ENCODE assay signal across 8 cellular contexts in genomic region chr4:83013420-83013867, GRCh38. TPM values are rescaled to one million over a fixed set of nuclear protein-coding genes. Genes with fewer than 3 reads are reported as not detected.
A peak's percentile ranks its signal among the peaks of the same experiment; 100 is the strongest.
DNase-seq lines count a peak whose midpoint lies in the region; ATAC-seq, FAIRE-seq and TF ChIP-seq lines count a peak whose summit lies in the region.

No MANE protein-coding gene starts in this region.

- no peaks in the 10 kb centered on the region for H3K27me3 Mint-ChIP-seq in activated T-cell treated with anti-CD3 and anti-CD28 coated beads, Interleukin-2, amount 50 U/mL, for 4 hours (ENCODE audit: low read depth)

- H3K36me3 ChIP-seq in WERI-Rb-1 (no peaks in the 10 kb centered on the region), small intestine (ENCODE audit: control insufficient read depth in 2 of 2, insufficient read depth in 2 of 2, low read length in 2 of 2) (no peaks in the 10 kb centered on the region)

- no peak for TF ChIP-seq CTCF in WERI-Rb-1 (IDR thresholded peaks at IDR 0.05; ENCODE audit: low read depth, low read length)

- 8 to 12% (median 10%) methylated on average over 13 of the region's 13 CpGs for WGBS in small intestine, 3 donors

- no peak for ATAC-seq in activated T-cell treated with anti-CD3 and anti-CD28 coated beads, Interleukin-2, amount 50 U/mL, for 4 hours
- ATAC-seq in left ventricle myocardium superior, result peak; percentile 17
- ATAC-seq in GM18505 (IDR thresholded peaks at IDR 0.05; ENCODE audit: unreplicated experiment), result no peak

- no peak for TF ChIP-seq POLR2A in GM18505 (IDR thresholded peaks at IDR 0.05; ENCODE audit: borderline replicate concordance, extremely low read depth, insufficient read depth, insufficient read length)

- peaks cover 0 to 4% of the 10 kb centered on the region in 2 donors for H3K4me1 ChIP-seq in small intestine (ENCODE audit: control insufficient read depth in 2 of 2, insufficient read depth in 1 of 2, low read depth in 1 of 2, low read length in 1 of 2)

- peak overlapping the region; percentile 84 for H3K27ac ChIP-seq in WERI-Rb-1
- peak overlapping the region; percentile 48 to 82 for H3K27ac ChIP-seq in small intestine (ENCODE audit: low read depth in 1 of 2, low read length in 1 of 2)

- H3K9me3 ChIP-seq in WERI-Rb-1 (ENCODE audit: severe bottlenecking) (no peaks in the 10 kb centered on the region), small intestine (ENCODE audit: control insufficient read depth, low read depth) (no peaks in the 10 kb centered on the region)

- no peak for FAIRE-seq in small intestine (lab: Jason Lieb, UNC)

- H3K9me3 Mint-ChIP-seq in activated T-cell treated with anti-CD3 and anti-CD28 coated beads, Interleukin-2, amount 50 U/mL, for 4 hours, result no peaks in the 10 kb centered on the region

- intact Hi-C loops in left ventricle myocardium superior (cut with micrococcal nuclease), result no loop called here

- H3K27me3 ChIP-seq in WERI-Rb-1 (ENCODE audit: insufficient read depth, low read depth, severe bottlenecking) (no peaks in the 10 kb centered on the region), small intestine (ENCODE audit: control insufficient read depth in 2 of 2, insufficient read depth in 2 of 2, low read length in 2 of 2) (no peaks in the 10 kb centered on the region)

- peak overlapping the region; percentile 89 for H3K4me3 Mint-ChIP-seq in activated T-cell treated with anti-CD3 and anti-CD28 coated beads, Interleukin-2, amount 50 U/mL, for 4 hours

- H3K4me3 ChIP-seq in WERI-Rb-1 (ENCODE audit: low read depth, low read length), result peak overlapping the region; percentile 69
- H3K4me3 ChIP-seq in small intestine (ENCODE audit: low read depth in 1 of 2, low read length in 2 of 2), result peak overlapping the region in 1 of 2 donors; percentile 47

- H3K4me1 Mint-ChIP-seq in activated T-cell treated with anti-CD3 and anti-CD28 coated beads, Interleukin-2, amount 50 U/mL, for 4 hours (ENCODE audit: low read depth), result peaks cover 35% of the 10 kb centered on the region

- no peak for DNase-seq in activated T-cell treated with anti-CD3 and anti-CD28 coated beads, Interleukin-2, amount 50 U/mL, for 4 hours
- no peak for DNase-seq in activated T-cell treated with anti-CD3 and anti-CD28 coated beads for 4 hours
- DNase-seq in WERI-Rb-1, result no peak
- DNase-seq in left ventricle myocardium superior, result no peak
- peak; percentile 21 for DNase-seq in small intestine
- no peak for DNase-seq in activated CD4-positive, alpha-beta T cell treated with anti-CD3 and anti-CD28 coated beads for 4 hours
- no peak for DNase-seq in NCI-H128 (lab: John Stamatoyannopoulos, UW; ENCODE audit: unreplicated experiment)

- no peaks in the 10 kb centered on the region for H3K36me3 Mint-ChIP-seq in activated T-cell treated with anti-CD3 and anti-CD28 coated beads, Interleukin-2, amount 50 U/mL, for 4 hours (ENCODE audit: insufficient read depth)

RNA-seq across cellular contexts. Expression of gene LIN54, which starts 2.8 kb away (rescaled TPM):
- total RNA-seq in activated T-cell treated with anti-CD3 and anti-CD28 coated beads, Interleukin-2, amount 50 U/mL, for 4 hours, result 10 to 100 TPM; 14.7 to 15.3 (median 14.8) TPM
- total RNA-seq in left ventricle myocardium superior, result 6.7 TPM
- 1 to 10 TPM; 3.0 to 4.7 (median 3.4) TPM for polyA plus RNA-seq in small intestine

RNA-seq across cellular contexts. Expression of gene COPS4, which starts 21.5 kb away (rescaled TPM):
- 10 to 100 TPM; 40.7 to 43.1 (median 41.2) TPM for total RNA-seq in activated T-cell treated with anti-CD3 and anti-CD28 coated beads, Interleukin-2, amount 50 U/mL, for 4 hours
- 49.2 TPM for total RNA-seq in left ventricle myocardium superior
- polyA plus RNA-seq in small intestine, result 10 to 100 TPM; 23.5 to 34.5 (median 28.4) TPM
